9 cellular contexts compared by ENCODE assay signal in the genomic region with DNA sequence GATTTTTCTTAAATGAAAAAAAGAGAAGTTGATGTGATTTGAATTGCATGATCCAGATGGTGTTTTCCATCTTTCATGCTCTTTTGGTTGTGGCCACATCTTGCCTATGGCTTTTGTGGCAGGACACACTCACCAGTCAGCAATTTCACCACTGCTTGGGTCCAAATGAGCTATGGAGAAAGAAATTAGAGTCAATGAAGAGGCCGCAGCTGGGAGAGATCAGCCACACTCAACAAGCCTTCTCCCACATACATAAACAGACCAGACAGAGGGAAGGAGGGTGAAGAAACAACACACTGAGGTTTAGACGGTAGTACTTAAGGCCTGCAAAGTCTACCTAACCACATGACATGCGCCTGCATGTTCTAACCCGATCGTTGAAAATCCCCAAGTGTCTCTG.
DNase-seq lines count a peak whose midpoint lies in the region; ATAC-seq, FAIRE-seq and TF ChIP-seq lines count a peak whose summit lies in the region.
"Had no signal": no experiment of that assay in that cellular context is flagged by ENCODE, and none has a peak within 500 bp of the region (broad histone marks: within the 10 kb centered on the region; RNA-seq: fewer than 3 reads in every experiment).

No MANE protein-coding gene starts in this region.

- TF ChIP-seq CTCF in H9 (conservative IDR thresholded peaks at IDR 0.05) (no peak), fibroblast of villous mesenchyme (IDR thresholded peaks at IDR 0.05; ENCODE audit: insufficient read depth, low read depth, low read length) (no peak)

- no peaks in the 10 kb centered on the region for H3K9me3 ChIP-seq in H9 (ENCODE audit: control insufficient read depth, low read depth, low read length)

- peaks cover 0 to 3% (median 0%) of the 10 kb centered on the region in 3 experiments; a peak in 2 of 7 replicates for H3K36me3 Mint-ChIP-seq in H9 (ENCODE audit: insufficient read depth in 1 of 3, low read depth in 3 of 3)

- no peak overlapping the region for H4K5ac ChIP-seq in H9 (ENCODE audit: insufficient read length, low read depth, low read length)

- intact Hi-C loops in sciatic nerve (cut with DNase I) = no loop called here

- H3K4me1 ChIP-seq in H9 (ENCODE audit: insufficient read depth, low read length) = no peaks in the 10 kb centered on the region; the same call in 1 of the 2 replicates
- H3K4me1 ChIP-seq: parathyroid adenoma had no signal

- no peak overlapping the region for H2AK5ac ChIP-seq in H9 (ENCODE audit: insufficient read length, low read length)

- no peak overlapping the region for H3K4me2 ChIP-seq in H9 (ENCODE audit: insufficient read depth, insufficient read length, low read length)

- no peak overlapping the region for H3K4me3 ChIP-seq in fibroblast of villous mesenchyme (ENCODE audit: low read depth, low read length)

- no peak overlapping the region for H3K56ac ChIP-seq in H9 (ENCODE audit: insufficient read length, low read depth, low read length)

- H3K4ac ChIP-seq in H9 (ENCODE audit: low read depth, low read length) = no peak overlapping the region

- H3K9ac ChIP-seq in H9 (ENCODE audit: extremely low read depth, insufficient read length, low read length) = no peak overlapping the region
- H3K9ac ChIP-seq: parathyroid adenoma had no signal

- H3K23me2 ChIP-seq in H9 (ENCODE audit: insufficient read length, low read depth, low read length, poor library complexity, severe bottlenecking) = no peaks in the 10 kb centered on the region

- peak overlapping the region; percentile 52 for H2AFZ ChIP-seq in H9 (ENCODE audit: low read length)
- H2AFZ ChIP-seq: parathyroid adenoma had no signal

- H3T11ph ChIP-seq in H9 (ENCODE audit: low read length) = no peak overlapping the region

- H3K14ac ChIP-seq in H9 (ENCODE audit: insufficient read depth, low read length) = no peak overlapping the region

- no peak overlapping the region for H3K18ac ChIP-seq in H9 (ENCODE audit: insufficient read length, low read depth, low read length)

- H2BK15ac ChIP-seq in H9 (ENCODE audit: low read depth, low read length) = no peak overlapping the region

- no peak overlapping the region for H4K8ac ChIP-seq in H9 (replicated peaks; ENCODE audit: insufficient read length, low read depth, low read length)

- H3K79me1 ChIP-seq in H9 (ENCODE audit: insufficient read depth, low read depth, low read length, poor library complexity, severe bottlenecking) = no peaks in the 10 kb centered on the region

- FAIRE-seq in RCC 7860 (lab: Jason Lieb, UNC) = no peak

- no peaks in the 10 kb centered on the region for H4K20me1 ChIP-seq in H9 (ENCODE audit: control insufficient read depth, insufficient read depth, insufficient read length)

- peaks cover 14% of the 10 kb centered on the region in 2 experiments for H3K4me1 Mint-ChIP-seq in H9

- no peak overlapping the region for H2BK5ac ChIP-seq in H9 (ENCODE audit: insufficient read length, low read length)

- no CpG with 5 or more reads among the region's 5 CpGs for WGBS in H9 (ENCODE audit: extremely low coverage, insufficient read length, low lambda C conversion rate)

- no peak for ATAC-seq in GM21367 (IDR thresholded peaks at IDR 0.05; ENCODE audit: unreplicated experiment)
- no peak for ATAC-seq in sciatic nerve

- no peak overlapping the region for H4K91ac ChIP-seq in H9 (ENCODE audit: insufficient read length, low read depth, low read length)

- no peaks in the 10 kb centered on the region for H3K27me3 Mint-ChIP-seq in H9 (ENCODE audit: low read depth)

- H3K79me2 ChIP-seq in H9 (ENCODE audit: insufficient read depth, low read length) = no peaks in the 10 kb centered on the region
- H3K79me2 ChIP-seq: parathyroid adenoma had no signal

- peaks cover under 1 to 4% of the 10 kb centered on the region in 2 experiments; a peak in 3 of 5 replicates for H3K9me3 Mint-ChIP-seq in H9

- no peaks in the 10 kb centered on the region for H3K27me3 ChIP-seq in H9 (ENCODE audit: insufficient read depth, low read length)

- no peak for DNase-seq in H9
- DNase-seq in RCC 7860 (ENCODE audit: low spot score) = peak; percentile 18
- DNase-seq in fibroblast of villous mesenchyme (ENCODE audit: low read depth) = peak; percentile 97
- DNase-seq in renal cortical epithelial cell (ENCODE audit: low read depth) = peak; percentile 33
- DNase-seq in globus pallidus (ENCODE audit: low spot score) = no peak
- no peak for DNase-seq in sciatic nerve (ENCODE audit: low spot score)
- DNase-seq: T-helper 2 cell had no signal

- H3K27ac Mint-ChIP-seq in H9 = peak overlapping the region in 1 of 3 experiments; percentile 24; a peak in 1 of 7 replicates

- no peak overlapping the region for H3K23ac ChIP-seq in H9 (ENCODE audit: insufficient read length, low read depth, low read length)

- H2BK20ac ChIP-seq in H9 (ENCODE audit: low read depth, low read length, poor library complexity, severe bottlenecking) = no peak overlapping the region

- no peak overlapping the region for H3K27ac ChIP-seq in H9 (ENCODE audit: insufficient read length, low read depth, low read length)
- H3K27ac ChIP-seq: parathyroid adenoma had no signal

- H2BK12ac ChIP-seq in H9 (ENCODE audit: insufficient read length, low read depth, low read length) = no peak overlapping the region

- H3K4me3 Mint-ChIP-seq in H9 = no peak overlapping the region

- H2BK120ac ChIP-seq in H9 (ENCODE audit: low read depth, low read length, poor library complexity, severe bottlenecking) = no peak overlapping the region

Comparison
In these comparisons a context has a peak if more than half of its experiments do, and no peak if none do; other contexts are left out.
1. DNase-seq: peak in RCC 7860 (single experiment), fibroblast of villous mesenchyme (single experiment) and renal cortical epithelial cell (single experiment); none in H9 (single experiment), globus pallidus (single experiment) and sciatic nerve (single experiment).